ENCODE assay signal across 19 cellular contexts in the genomic region with DNA sequence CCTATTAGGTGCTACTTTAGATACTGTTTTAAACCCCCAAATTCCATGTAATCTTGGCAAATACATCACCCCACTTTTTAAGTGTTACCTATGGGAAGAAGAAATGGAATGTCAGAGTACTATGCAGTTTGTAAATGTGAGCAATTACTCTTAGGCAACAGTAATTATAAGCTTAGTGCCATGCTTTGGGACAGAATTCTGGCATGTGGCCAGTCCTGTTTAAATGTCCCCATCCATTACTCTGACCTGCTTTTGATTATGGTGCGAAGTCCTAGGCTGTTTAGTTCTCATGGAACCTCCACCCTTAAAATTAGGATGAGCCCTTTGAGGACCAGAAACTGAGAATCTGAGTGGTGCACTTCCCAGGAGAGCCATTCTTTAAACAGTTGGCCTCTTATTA.
A peak's percentile ranks its signal among the peaks of the same experiment; 100 is the strongest.
DNase-seq lines count a peak whose midpoint lies in the region; ATAC-seq and TF ChIP-seq lines count a peak whose summit lies in the region.
"Had no signal": no experiment of that assay in that cellular context is flagged by ENCODE, and none has a peak within 500 bp of the region (broad histone marks: within the 10 kb centered on the region; RNA-seq: fewer than 3 reads in every experiment).

No MANE protein-coding gene starts in this region.

- H3K9me3 Mint-ChIP-seq in type B pancreatic cell: no peaks in the 10 kb centered on the region
- H3K9me3 Mint-ChIP-seq: CD14-positive monocyte; neural crest cell; stimulated activated naive CD8-positive, alpha-beta T cell treated with anti-CD3 and anti-CD28 coated beads, Interleukin-15, Interleukin-2, amounts not matched to agents 100 ng/mL and 50 ng/mL, for 24 hours had no signal

- no peaks in the 10 kb centered on the region for H3K27me3 Mint-ChIP-seq in type B pancreatic cell
- H3K27me3 Mint-ChIP-seq: stimulated activated naive CD8-positive, alpha-beta T cell treated with anti-CD3 and anti-CD28 coated beads, Interleukin-15, Interleukin-2, amounts not matched to agents 100 ng/mL and 50 ng/mL, for 24 hours had no signal

- CTCF ChIA-PET in HEK293 (lab: Yijun Ruan, JAX): no interaction called here

- peak; percentile 54 for DNase-seq in DMS 273 (lab: John Stamatoyannopoulos, UW; ENCODE audit: unreplicated experiment)
- peak; percentile 94 for DNase-seq in NCI-H69 (lab: John Stamatoyannopoulos, UW)
- DNase-seq in left lobe of liver (ENCODE audit: low spot score): no peak
- no peak for DNase-seq in islet precursor cell
- DNase-seq in T-helper 1 cell: no peak
- DNase-seq in type B pancreatic cell (ENCODE audit: extremely low spot score, unreplicated experiment): no peak
- DNase-seq: activated CD8-positive, alpha-beta memory T cell treated with anti-CD3 and anti-CD28 coated beads for 24 hours; activated T-cell treated with anti-CD3 and anti-CD28 coated beads, Interleukin-2, amount 50 U/mL, for 1 hour; kidney glomerular epithelial cell; right lobe of liver; SHP77; stimulated activated CD4-positive, alpha-beta T cell treated with anti-CD3 and anti-CD28 coated beads, Interleukin-15, amount 100 ng/mL, for 24 hours had no signal

- peak; percentile 38 for ATAC-seq in left lobe of liver
- no peak for ATAC-seq in HG03432 (IDR thresholded peaks at IDR 0.05; ENCODE audit: unreplicated experiment)
- ATAC-seq: right lobe of liver had no signal

- POLR2A ChIA-PET in HEK293 (lab: Yijun Ruan, JAX): no interaction called here

- H3K9me3 ChIP-seq in HEK293 (ENCODE audit: control insufficient read depth, insufficient read depth, low read depth, low read length): no peaks in the 10 kb centered on the region
- H3K9me3 ChIP-seq: right lobe of liver had no signal

- peaks cover 11% of the 10 kb centered on the region for H3K4me1 ChIP-seq in HEK293 (ENCODE audit: control insufficient read depth, insufficient read depth, low read length)
- H3K4me1 ChIP-seq: parathyroid adenoma, right lobe of liver had no signal

- no peak overlapping the region for H3K4me3 Mint-ChIP-seq in type B pancreatic cell
- H3K4me3 Mint-ChIP-seq: brain; CD14-positive monocyte; neural crest cell; stimulated activated naive CD8-positive, alpha-beta T cell treated with anti-CD3 and anti-CD28 coated beads, Interleukin-15, Interleukin-2, amounts not matched to agents 100 ng/mL and 50 ng/mL, for 24 hours had no signal

- H3K36me3 ChIP-seq in HEK293 (ENCODE audit: control insufficient read depth in 2 of 2, insufficient read depth in 1 of 2, low read length in 2 of 2): no peaks in the 10 kb centered on the region
- H3K36me3 ChIP-seq: right lobe of liver had no signal

- H3K4me1 Mint-ChIP-seq in type B pancreatic cell (ENCODE audit: unreplicated experiment): peaks cover 16% of the 10 kb centered on the region

- TF ChIP-seq CTCF in HEK293 (tag by site-specific recombination; IDR thresholded peaks at IDR 0.05): no peak
- TF ChIP-seq CTCF in type B pancreatic cell (conservative IDR thresholded peaks at IDR 0.05): no peak

- peaks cover 5% of the 10 kb centered on the region for H3K36me3 Mint-ChIP-seq in type B pancreatic cell
- H3K36me3 Mint-ChIP-seq: brain had no signal

- H3K4me3 ChIP-seq in HEK293 (ENCODE audit: low read depth, low read length): no peak overlapping the region
- H3K4me3 ChIP-seq: right lobe of liver had no signal

- no peak overlapping the region for H3K27ac Mint-ChIP-seq in type B pancreatic cell
- H3K27ac Mint-ChIP-seq: stimulated activated naive CD8-positive, alpha-beta T cell treated with anti-CD3 and anti-CD28 coated beads, Interleukin-15, Interleukin-2, amounts not matched to agents 100 ng/mL and 50 ng/mL, for 24 hours had no signal

- no peak overlapping the region for H3K27ac ChIP-seq in HEK293 (ENCODE audit: extremely low read depth, low read depth, low read length)
- H3K27ac ChIP-seq: parathyroid adenoma, right lobe of liver had no signal

TF ChIP-seq in HEK293, 187 proteins besides CTCF, POLR2A, EP300 and RAD21 (continues in another document):
- TF ChIP-seq ZNF121 (tag by site-specific recombination; IDR thresholded peaks at IDR 0.05) (no peak), GLIS1 (tag by site-specific recombination; IDR thresholded peaks at IDR 0.05) (no peak), ZNF555 (tag by site-specific recombination; conservative IDR thresholded peaks at IDR 0.05) (no peak), IKZF3 (tag by site-specific recombination; IDR thresholded peaks at IDR 0.05) (peak; percentile 29; the same call in 1 of the 2 replicates), TRIM28 (IDR thresholded peaks at IDR 0.05; ENCODE audit: borderline replicate concordance, low read length) (no peak), ZNF114 (tag by site-specific recombination; IDR thresholded peaks at IDR 0.05) (no peak), ZSCAN16 (tag by site-specific recombination; IDR thresholded peaks at IDR 0.05) (no peak), ZBTB17 (tag by site-specific recombination; IDR thresholded peaks at IDR 0.05) (peak; percentile 43; the same call in 1 of the 2 replicates), ZNF202 (tag by site-specific recombination; IDR thresholded peaks at IDR 0.05; ENCODE audit: borderline replicate concordance) (no peak), ZNF843 (tag by site-specific recombination; IDR thresholded peaks at IDR 0.05) (no peak), ZNF837 (tag by site-specific recombination; IDR thresholded peaks at IDR 0.05) (no peak), ZNF701 (tag by site-specific recombination; IDR thresholded peaks at IDR 0.05) (no peak)
- TF ChIP-seq, protein P1, sequence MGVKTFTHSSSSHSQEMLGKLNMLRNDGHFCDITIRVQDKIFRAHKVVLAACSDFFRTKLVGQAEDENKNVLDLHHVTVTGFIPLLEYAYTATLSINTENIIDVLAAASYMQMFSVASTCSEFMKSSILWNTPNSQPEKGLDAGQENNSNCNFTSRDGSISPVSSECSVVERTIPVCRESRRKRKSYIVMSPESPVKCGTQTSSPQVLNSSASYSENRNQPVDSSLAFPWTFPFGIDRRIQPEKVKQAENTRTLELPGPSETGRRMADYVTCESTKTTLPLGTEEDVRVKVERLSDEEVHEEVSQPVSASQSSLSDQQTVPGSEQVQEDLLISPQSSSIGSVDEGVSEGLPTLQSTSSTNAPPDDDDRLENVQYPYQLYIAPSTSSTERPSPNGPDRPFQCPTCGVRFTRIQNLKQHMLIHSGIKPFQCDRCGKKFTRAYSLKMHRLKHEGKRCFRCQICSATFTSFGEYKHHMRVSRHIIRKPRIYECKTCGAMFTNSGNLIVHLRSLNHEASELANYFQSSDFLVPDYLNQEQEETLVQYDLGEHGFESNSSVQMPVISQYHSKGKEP (tag by site-specific recombination; IDR thresholded peaks at IDR 0.05): peak; percentile 60; the same call in 1 of the 2 replicates
- TF ChIP-seq, protein P2, sequence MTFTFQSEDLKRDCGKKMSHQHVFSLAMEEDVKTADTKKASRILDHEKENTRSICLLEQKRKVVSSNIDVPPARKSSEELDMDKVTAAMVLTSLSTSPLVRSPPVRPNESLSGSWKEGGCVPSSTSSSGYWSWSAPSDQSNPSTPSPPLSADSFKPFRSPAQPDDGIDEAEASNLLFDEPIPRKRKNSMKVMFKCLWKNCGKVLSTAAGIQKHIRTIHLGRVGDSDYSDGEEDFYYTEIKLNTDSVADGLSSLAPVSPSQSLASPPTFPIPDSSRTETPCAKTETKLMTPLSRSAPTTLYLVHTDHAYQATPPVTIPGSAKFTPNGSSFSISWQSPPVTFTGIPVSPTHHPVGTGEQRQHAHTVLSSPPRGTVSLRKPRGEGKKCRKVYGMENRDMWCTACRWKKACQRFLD (tag by site-specific recombination; IDR thresholded peaks at IDR 0.05): no peak
- TF ChIP-seq, protein P3, sequence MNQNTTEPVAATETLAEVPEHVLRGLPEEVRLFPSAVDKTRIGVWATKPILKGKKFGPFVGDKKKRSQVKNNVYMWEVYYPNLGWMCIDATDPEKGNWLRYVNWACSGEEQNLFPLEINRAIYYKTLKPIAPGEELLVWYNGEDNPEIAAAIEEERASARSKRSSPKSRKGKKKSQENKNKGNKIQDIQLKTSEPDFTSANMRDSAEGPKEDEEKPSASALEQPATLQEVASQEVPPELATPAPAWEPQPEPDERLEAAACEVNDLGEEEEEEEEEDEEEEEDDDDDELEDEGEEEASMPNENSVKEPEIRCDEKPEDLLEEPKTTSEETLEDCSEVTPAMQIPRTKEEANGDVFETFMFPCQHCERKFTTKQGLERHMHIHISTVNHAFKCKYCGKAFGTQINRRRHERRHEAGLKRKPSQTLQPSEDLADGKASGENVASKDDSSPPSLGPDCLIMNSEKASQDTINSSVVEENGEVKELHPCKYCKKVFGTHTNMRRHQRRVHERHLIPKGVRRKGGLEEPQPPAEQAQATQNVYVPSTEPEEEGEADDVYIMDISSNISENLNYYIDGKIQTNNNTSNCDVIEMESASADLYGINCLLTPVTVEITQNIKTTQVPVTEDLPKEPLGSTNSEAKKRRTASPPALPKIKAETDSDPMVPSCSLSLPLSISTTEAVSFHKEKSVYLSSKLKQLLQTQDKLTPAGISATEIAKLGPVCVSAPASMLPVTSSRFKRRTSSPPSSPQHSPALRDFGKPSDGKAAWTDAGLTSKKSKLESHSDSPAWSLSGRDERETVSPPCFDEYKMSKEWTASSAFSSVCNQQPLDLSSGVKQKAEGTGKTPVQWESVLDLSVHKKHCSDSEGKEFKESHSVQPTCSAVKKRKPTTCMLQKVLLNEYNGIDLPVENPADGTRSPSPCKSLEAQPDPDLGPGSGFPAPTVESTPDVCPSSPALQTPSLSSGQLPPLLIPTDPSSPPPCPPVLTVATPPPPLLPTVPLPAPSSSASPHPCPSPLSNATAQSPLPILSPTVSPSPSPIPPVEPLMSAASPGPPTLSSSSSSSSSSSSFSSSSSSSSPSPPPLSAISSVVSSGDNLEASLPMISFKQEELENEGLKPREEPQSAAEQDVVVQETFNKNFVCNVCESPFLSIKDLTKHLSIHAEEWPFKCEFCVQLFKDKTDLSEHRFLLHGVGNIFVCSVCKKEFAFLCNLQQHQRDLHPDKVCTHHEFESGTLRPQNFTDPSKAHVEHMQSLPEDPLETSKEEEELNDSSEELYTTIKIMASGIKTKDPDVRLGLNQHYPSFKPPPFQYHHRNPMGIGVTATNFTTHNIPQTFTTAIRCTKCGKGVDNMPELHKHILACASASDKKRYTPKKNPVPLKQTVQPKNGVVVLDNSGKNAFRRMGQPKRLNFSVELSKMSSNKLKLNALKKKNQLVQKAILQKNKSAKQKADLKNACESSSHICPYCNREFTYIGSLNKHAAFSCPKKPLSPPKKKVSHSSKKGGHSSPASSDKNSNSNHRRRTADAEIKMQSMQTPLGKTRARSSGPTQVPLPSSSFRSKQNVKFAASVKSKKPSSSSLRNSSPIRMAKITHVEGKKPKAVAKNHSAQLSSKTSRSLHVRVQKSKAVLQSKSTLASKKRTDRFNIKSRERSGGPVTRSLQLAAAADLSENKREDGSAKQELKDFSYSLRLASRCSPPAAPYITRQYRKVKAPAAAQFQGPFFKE (tag by site-specific recombination; IDR thresholded peaks at IDR 0.05; ENCODE audit: borderline replicate concordance): no peak

Comparison
In these comparisons a context has a peak if more than half of its experiments do, and no peak if none do; other contexts are left out.
1. DNase-seq: peak in DMS 273 (single experiment) and NCI-H69 (single experiment); none in left lobe of liver (single experiment), islet precursor cell (single experiment), T-helper 1 cell (0 of 5) and type B pancreatic cell (single experiment).